25 cellular contexts compared by ENCODE assay signal in genomic region chr10:33402748-33403147, GRCh38.
"Had no signal": no experiment of that assay in that cellular context is flagged by ENCODE, and none has a peak within 500 bp of the region (broad histone marks: within the 10 kb centered on the region; RNA-seq: fewer than 3 reads in every experiment).

No MANE protein-coding gene starts in this region.

- H3K9me3 ChIP-seq: esophagus squamous epithelium, mucosa of descending colon, ovary had no signal

- H3K27ac Mint-ChIP-seq: activated CD4-positive, alpha-beta memory T cell treated with anti-CD3 and anti-CD28 coated beads, Interleukin-2, amount 10 ng/mL, durations not matched to agents 7 days and 5 days; activated CD4-positive, alpha-beta T cell treated with anti-CD3 and anti-CD28 coated beads, Interleukin-2, amount 10 ng/mL, durations not matched to agents 7 days and 5 days; activated T-cell treated with anti-CD3 and anti-CD28 coated beads, Interleukin-2, amount 50 U/mL, for 24 hours; endodermal cell; natural killer cell treated with Interleukin-12 subunit alpha and Interleukin-12 subunit beta and Interleukin-15 and Interleukin-18, amount 100 ng/mL, for 72 hours; progenitor cell of endocrine pancreas; stimulated activated naive B cell treated with anti-CD40 and anti-IgM and Interleukin-4, amounts not matched to agents 10 μg/mL and 1 μg/mL and 100 μg/mL, for 72 hours; WTC11 had no signal

- H3K27me3 Mint-ChIP-seq: progenitor cell of endocrine pancreas had no signal

- H3K4me3 ChIP-seq: esophagus squamous epithelium, mucosa of descending colon, ovary, tibial nerve had no signal

- H3K4me1 Mint-ChIP-seq: activated CD4-positive, alpha-beta memory T cell treated with anti-CD3 and anti-CD28 coated beads, Interleukin-2, amount 10 ng/mL, durations not matched to agents 7 days and 5 days; activated CD4-positive, alpha-beta T cell treated with anti-CD3 and anti-CD28 coated beads, Interleukin-2, amount 10 ng/mL, durations not matched to agents 7 days and 5 days; stimulated activated naive B cell treated with anti-CD40 and anti-IgM and Interleukin-4, amounts not matched to agents 10 μg/mL and 1 μg/mL and 100 μg/mL, for 72 hours; WTC11 had no signal

- ATAC-seq: left ventricle myocardium superior; mucosa of descending colon; natural killer cell treated with Interleukin-12 subunit alpha and Interleukin-12 subunit beta and Interleukin-15 and Interleukin-18, amount 100 ng/mL, for 72 hours; stimulated activated naive B cell treated with anti-CD40 and anti-IgM and Interleukin-4, amounts not matched to agents 10 μg/mL and 1 μg/mL and 100 μg/mL, for 72 hours; WTC11 had no signal

- H3K9me3 Mint-ChIP-seq: activated CD4-positive, alpha-beta memory T cell treated with anti-CD3 and anti-CD28 coated beads, Interleukin-2, amount 10 ng/mL, durations not matched to agents 7 days and 5 days; endodermal cell; natural killer cell treated with Interleukin-12 subunit alpha and Interleukin-12 subunit beta and Interleukin-15 and Interleukin-18, amount 100 ng/mL, for 72 hours had no signal

- H3K4me3 Mint-ChIP-seq: activated CD4-positive, alpha-beta memory T cell treated with anti-CD3 and anti-CD28 coated beads, Interleukin-2, amount 10 ng/mL, durations not matched to agents 7 days and 5 days; activated CD4-positive, alpha-beta T cell treated with anti-CD3 and anti-CD28 coated beads, Interleukin-2, amount 10 ng/mL, durations not matched to agents 7 days and 5 days; activated T-cell treated with anti-CD3 and anti-CD28 coated beads, Interleukin-2, amount 50 U/mL, for 24 hours; endodermal cell; natural killer cell treated with Interleukin-12 subunit alpha and Interleukin-12 subunit beta and Interleukin-15 and Interleukin-18, amount 100 ng/mL, for 72 hours; stimulated activated naive B cell treated with anti-CD40 and anti-IgM and Interleukin-4, amounts not matched to agents 10 μg/mL and 1 μg/mL and 100 μg/mL, for 72 hours; WTC11 had no signal

- DNase-seq: activated CD4-positive, alpha-beta memory T cell treated with anti-CD3 and anti-CD28 coated beads, Interleukin-2, amount 10 ng/mL, durations not matched to agents 7 days and 5 days; activated CD4-positive, alpha-beta T cell treated with anti-CD3 and anti-CD28 coated beads for 1 hour; activated CD4-positive, alpha-beta T cell treated with anti-CD3 and anti-CD28 coated beads, Interleukin-2, amount 10 ng/mL, durations not matched to agents 7 days and 5 days; activated CD8-positive, alpha-beta memory T cell treated with anti-CD3 and anti-CD28 coated beads, Interleukin-2, amount 50 U/mL, for 48 hours; activated gamma-delta T cell treated with Interleukin-2 at 50 U/mL for 16 hours; activated naive CD4-positive, alpha-beta T cell treated with anti-CD3 and anti-CD28 coated beads, Interleukin-2, amount 50 U/mL, for 16 hours; activated T-cell treated with anti-CD3 and anti-CD28 coated beads, Interleukin-2, amount 50 U/mL, for 24 hours; amygdala; central memory CD4-positive, alpha-beta T cell; endodermal cell; esophagus squamous epithelium; foreskin melanocyte; islet precursor cell; left ventricle myocardium superior; mucosa of descending colon; ovary; retina; stimulated activated CD4-positive, alpha-beta T cell treated with anti-CD3 and anti-CD28 coated beads, Interleukin-15, amount 100 ng/mL, for 24 hours; stimulated activated CD4-positive, alpha-beta T cell treated with anti-CD3 and anti-CD28 coated beads, Interleukin-2, amount 100 ng/mL, for 24 hours; stimulated activated naive B cell treated with anti-CD40 and anti-IgM and Interleukin-4, amounts not matched to agents 10 μg/mL and 1 μg/mL and 100 μg/mL, for 72 hours; T-helper 2 cell had no signal

- H3K27me3 ChIP-seq: ovary, tibial nerve had no signal

- H3K36me3 ChIP-seq: esophagus squamous epithelium, ovary, tibial nerve had no signal

- H3K4me1 ChIP-seq: esophagus squamous epithelium, tibial nerve had no signal

- H3K27ac ChIP-seq: esophagus squamous epithelium, ovary, tibial nerve had no signal

- H3K36me3 Mint-ChIP-seq: natural killer cell treated with Interleukin-12 subunit alpha and Interleukin-12 subunit beta and Interleukin-15 and Interleukin-18, amount 100 ng/mL, for 72 hours; stimulated activated naive B cell treated with anti-CD40 and anti-IgM and Interleukin-4, amounts not matched to agents 10 μg/mL and 1 μg/mL and 100 μg/mL, for 72 hours had no signal
